12 cellular contexts compared by ENCODE assay signal in the genomic region with DNA sequence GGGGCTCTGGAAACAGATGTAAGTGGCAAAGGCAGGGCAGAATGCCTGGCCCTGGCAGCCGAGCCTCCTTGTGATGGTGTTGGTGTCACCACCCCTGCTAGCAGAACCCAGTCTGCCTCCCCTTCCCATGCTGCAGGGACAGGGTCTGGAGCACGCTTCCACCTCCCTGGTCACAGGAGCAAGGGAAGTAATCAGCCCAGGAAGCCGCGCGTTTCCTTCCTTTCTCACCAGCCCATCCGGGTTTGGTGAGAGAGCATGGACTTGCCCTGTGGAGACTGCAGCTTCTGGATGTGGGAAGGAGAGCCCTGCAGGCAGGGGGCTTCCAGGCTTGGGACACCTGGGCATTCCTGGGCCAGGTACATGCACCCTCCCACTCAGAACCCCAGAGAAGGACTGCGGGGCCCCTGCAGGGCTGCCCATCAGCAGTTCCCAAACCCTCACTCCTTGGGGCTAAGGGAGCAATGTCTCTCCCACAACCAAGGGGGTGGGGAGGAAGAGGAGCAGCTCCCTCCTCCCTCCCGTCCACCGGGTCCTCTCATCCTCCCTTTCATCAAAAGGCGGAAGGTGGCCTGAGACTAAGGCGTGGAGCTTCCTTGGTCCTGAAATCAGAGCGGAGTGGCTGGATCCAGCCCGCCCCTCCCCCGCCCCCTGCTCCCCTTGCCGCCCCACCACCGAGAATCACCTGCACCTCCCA. TPM values are rescaled to one million over a fixed set of nuclear protein-coding genes. Genes with fewer than 3 reads are reported as not detected.
DNase-seq lines count a peak whose midpoint lies in the region; ATAC-seq and TF ChIP-seq lines count a peak whose summit lies in the region.
"Had no signal": no experiment of that assay in that cellular context is flagged by ENCODE, and none has a peak within 500 bp of the region (broad histone marks: within the 10 kb centered on the region; RNA-seq: fewer than 3 reads in every experiment).

No MANE protein-coding gene starts in this region.

- H3K9me2 ChIP-seq in GM23338 (ENCODE audit: insufficient read depth): no peaks in the 10 kb centered on the region

- no peak for TF ChIP-seq CTCF in GM23338 (conservative IDR thresholded peaks at IDR 0.05; ENCODE audit: low read depth in 2 of 2)

- peak overlapping the region; percentile 50 to 74 (median 59) for H3K9ac ChIP-seq in skeletal muscle tissue (ENCODE audit: low read depth in 1 of 3, low read length in 3 of 3)

- peaks cover 38% of the 10 kb centered on the region for H3K9me3 Mint-ChIP-seq in GM23338

- H3K27me3 ChIP-seq in GM23338 (ENCODE audit: insufficient read depth) (no peaks in the 10 kb centered on the region), skeletal muscle tissue (ENCODE audit: control insufficient read depth in 3 of 3, insufficient read depth in 3 of 3, low read length in 3 of 3) (peaks cover 0 to 6% (median 6%) of the 10 kb centered on the region in 3 donors)

- H3K4me3 ChIP-seq in GM23338 (no peak overlapping the region), skeletal muscle tissue (ENCODE audit: low read length in 3 of 3) (peak overlapping the region; percentile 51 to 68 (median 64))

- peaks cover 67% of the 10 kb centered on the region for H3K4me1 ChIP-seq in GM23338 (ENCODE audit: insufficient read depth)
- peaks cover 29 to 63% (median 43%) of the 10 kb centered on the region in 3 donors for H3K4me1 ChIP-seq in skeletal muscle tissue (ENCODE audit: control insufficient read depth in 3 of 3, insufficient read depth in 3 of 3, low read length in 3 of 3)

- peak overlapping the region; percentile 95 for H3K27ac Mint-ChIP-seq in GM23338
- H3K27ac Mint-ChIP-seq: HFFc6 had no signal

- H3K9me3 ChIP-seq in skeletal muscle tissue (ENCODE audit: control insufficient read depth in 3 of 3, low read length in 3 of 3): no peaks in the 10 kb centered on the region

- H3K79me2 ChIP-seq in GM23338 (replicated peaks; ENCODE audit: insufficient read depth): no peaks in the 10 kb centered on the region

- peaks cover 56% of the 10 kb centered on the region for H3K4me1 Mint-ChIP-seq in GM23338

- H3K36me3 ChIP-seq in GM23338 (ENCODE audit: insufficient read depth) (peaks cover 14% of the 10 kb centered on the region; the same call in 1 of the 2 replicates), skeletal muscle tissue (ENCODE audit: control insufficient read depth in 3 of 3, insufficient read depth in 3 of 3, low read length in 3 of 3) (no peaks in the 10 kb centered on the region)

- no peak overlapping the region; the same call in 2 of the 3 replicates for H3K4me3 Mint-ChIP-seq in GM23338
- H3K4me3 Mint-ChIP-seq: HFFc6 had no signal

- no peaks in the 10 kb centered on the region for H4K20me1 ChIP-seq in GM23338 (replicated peaks; ENCODE audit: insufficient read depth)

- peak overlapping the region; percentile 78 for H3K4me2 ChIP-seq in GM23338

- H3K27me3 Mint-ChIP-seq in GM23338 (ENCODE audit: insufficient read depth, low read depth, poor library complexity): peaks cover 31% of the 10 kb centered on the region

- DNase-seq in GM23338 (ENCODE audit: low spot score) (no peak), left colon (peak; percentile 3 to 18), T-helper 1 cell (no peak)
- no peak for DNase-seq in activated CD4-positive, alpha-beta T cell treated with anti-CD3 and anti-CD28 coated beads, Interleukin-2, amount 50 U/mL, for 4 hours
- DNase-seq: HFFc6; stimulated activated CD4-positive, alpha-beta T cell treated with anti-CD3 and anti-CD28 coated beads, Interleukin-2, amount 100 ng/mL, for 24 hours; stimulated activated naive CD4-positive, alpha-beta T cell treated with Interleukin-2 at 50 U/mL for 16 hours had no signal

- H3F3A ChIP-seq in GM23338 (replicated peaks; ENCODE audit: low read depth): peaks cover 15% of the 10 kb centered on the region

- peaks cover 36% of the 10 kb centered on the region for H3K36me3 Mint-ChIP-seq in GM23338 (ENCODE audit: low read depth)

- H2AFZ ChIP-seq in GM23338: peak overlapping the region; percentile 28; the same call in 1 of the 2 replicates

- no peak; the same call in 2 of the 3 replicates for ATAC-seq in GM23338
- no peak for ATAC-seq in left colon
- no peak for ATAC-seq in HG03039 (IDR thresholded peaks at IDR 0.05; ENCODE audit: unreplicated experiment)
- no peak for ATAC-seq in GM18498 (IDR thresholded peaks at IDR 0.05; ENCODE audit: unreplicated experiment)

- intact Hi-C loops in left colon (cut with DNase I, micrococcal nuclease): no loop called here

- H3K27ac ChIP-seq in GM23338 (ENCODE audit: low read depth) (peak overlapping the region; percentile 96), cingulate gyrus (ENCODE audit: low read depth, low read length) (peak overlapping the region; percentile 87), skeletal muscle tissue (ENCODE audit: low read depth, low read length) (peak overlapping the region; percentile 79)

TF ChIP-seq in GM23338, 12 proteins besides CTCF, POLR2A, EP300 and RAD21 (continues in another document):
- no peak for TF ChIP-seq STAT1 (IDR thresholded peaks at IDR 0.05; ENCODE audit: unreplicated experiment)
- no peak for TF ChIP-seq ZNF114 (CRISPR knock-in tag; IDR thresholded peaks at IDR 0.05)
- no peak for TF ChIP-seq POLR2AphosphoS5 (IDR thresholded peaks at IDR 0.05; ENCODE audit: low read depth)
- TF ChIP-seq CREB1 (CRISPR knock-in tag; IDR thresholded peaks at IDR 0.05; ENCODE audit: low read depth): no peak
- TF ChIP-seq, protein P1, sequence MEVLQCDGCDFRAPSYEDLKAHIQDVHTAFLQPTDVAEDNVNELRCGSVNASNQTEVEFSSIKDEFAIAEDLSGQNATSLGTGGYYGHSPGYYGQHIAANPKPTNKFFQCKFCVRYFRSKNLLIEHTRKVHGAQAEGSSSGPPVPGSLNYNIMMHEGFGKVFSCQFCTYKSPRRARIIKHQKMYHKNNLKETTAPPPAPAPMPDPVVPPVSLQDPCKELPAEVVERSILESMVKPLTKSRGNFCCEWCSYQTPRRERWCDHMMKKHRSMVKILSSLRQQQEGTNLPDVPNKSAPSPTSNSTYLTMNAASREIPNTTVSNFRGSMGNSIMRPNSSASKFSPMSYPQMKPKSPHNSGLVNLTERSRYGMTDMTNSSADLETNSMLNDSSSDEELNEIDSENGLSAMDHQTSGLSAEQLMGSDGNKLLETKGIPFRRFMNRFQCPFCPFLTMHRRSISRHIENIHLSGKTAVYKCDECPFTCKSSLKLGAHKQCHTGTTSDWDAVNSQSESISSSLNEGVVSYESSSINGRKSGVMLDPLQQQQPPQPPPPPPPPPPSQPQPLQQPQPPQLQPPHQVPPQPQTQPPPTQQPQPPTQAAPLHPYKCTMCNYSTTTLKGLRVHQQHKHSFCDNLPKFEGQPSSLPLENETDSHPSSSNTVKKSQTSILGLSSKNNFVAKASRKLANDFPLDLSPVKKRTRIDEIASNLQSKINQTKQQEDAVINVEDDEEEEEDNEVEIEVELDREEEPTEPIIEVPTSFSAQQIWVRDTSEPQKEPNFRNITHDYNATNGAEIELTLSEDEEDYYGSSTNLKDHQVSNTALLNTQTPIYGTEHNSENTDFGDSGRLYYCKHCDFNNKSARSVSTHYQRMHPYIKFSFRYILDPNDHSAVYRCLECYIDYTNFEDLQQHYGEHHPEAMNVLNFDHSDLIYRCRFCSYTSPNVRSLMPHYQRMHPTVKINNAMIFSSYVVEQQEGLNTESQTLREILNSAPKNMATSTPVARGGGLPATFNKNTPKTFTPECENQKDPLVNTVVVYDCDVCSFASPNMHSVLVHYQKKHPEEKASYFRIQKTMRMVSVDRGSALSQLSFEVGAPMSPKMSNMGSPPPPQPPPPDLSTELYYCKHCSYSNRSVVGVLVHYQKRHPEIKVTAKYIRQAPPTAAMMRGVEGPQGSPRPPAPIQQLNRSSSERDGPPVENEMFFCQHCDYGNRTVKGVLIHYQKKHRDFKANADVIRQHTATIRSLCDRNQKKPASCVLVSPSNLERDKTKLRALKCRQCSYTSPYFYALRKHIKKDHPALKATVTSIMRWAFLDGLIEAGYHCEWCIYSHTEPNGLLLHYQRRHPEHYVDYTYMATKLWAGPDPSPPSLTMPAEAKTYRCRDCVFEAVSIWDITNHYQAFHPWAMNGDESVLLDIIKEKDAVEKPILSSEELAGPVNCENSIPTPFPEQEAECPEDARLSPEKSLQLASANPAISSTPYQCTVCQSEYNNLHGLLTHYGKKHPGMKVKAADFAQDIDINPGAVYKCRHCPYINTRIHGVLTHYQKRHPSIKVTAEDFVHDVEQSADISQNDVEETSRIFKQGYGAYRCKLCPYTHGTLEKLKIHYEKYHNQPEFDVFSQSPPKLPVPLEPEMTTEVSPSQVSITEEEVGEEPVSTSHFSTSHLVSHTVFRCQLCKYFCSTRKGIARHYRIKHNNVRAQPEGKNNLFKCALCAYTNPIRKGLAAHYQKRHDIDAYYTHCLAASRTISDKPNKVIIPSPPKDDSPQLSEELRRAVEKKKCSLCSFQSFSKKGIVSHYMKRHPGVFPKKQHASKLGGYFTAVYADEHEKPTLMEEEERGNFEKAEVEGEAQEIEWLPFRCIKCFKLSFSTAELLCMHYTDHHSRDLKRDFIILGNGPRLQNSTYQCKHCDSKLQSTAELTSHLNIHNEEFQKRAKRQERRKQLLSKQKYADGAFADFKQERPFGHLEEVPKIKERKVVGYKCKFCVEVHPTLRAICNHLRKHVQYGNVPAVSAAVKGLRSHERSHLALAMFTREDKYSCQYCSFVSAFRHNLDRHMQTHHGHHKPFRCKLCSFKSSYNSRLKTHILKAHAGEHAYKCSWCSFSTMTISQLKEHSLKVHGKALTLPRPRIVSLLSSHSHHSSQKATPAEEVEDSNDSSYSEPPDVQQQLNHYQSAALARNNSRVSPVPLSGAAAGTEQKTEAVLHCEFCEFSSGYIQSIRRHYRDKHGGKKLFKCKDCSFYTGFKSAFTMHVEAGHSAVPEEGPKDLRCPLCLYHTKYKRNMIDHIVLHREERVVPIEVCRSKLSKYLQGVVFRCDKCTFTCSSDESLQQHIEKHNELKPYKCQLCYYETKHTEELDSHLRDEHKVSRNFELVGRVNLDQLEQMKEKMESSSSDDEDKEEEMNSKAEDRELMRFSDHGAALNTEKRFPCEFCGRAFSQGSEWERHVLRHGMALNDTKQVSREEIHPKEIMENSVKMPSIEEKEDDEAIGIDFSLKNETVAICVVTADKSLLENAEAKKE (CRISPR knock-in tag; IDR thresholded peaks at IDR 0.05): no peak
- TF ChIP-seq ZNF331 (CRISPR knock-in tag; IDR thresholded peaks at IDR 0.05; ENCODE audit: low read depth): no peak

RNA-seq across cellular contexts. Expression of a gene that starts 1.8 kb away (rescaled TPM):
- total RNA-seq in GM23338 (2014; rRNA removed; shearing (Covaris generic)): 1.0 and 2.4 TPM in 2 replicates
- 0.32 and 0.70 TPM in 2 replicates for polyA plus RNA-seq in GM23338 (2016; fragmentation: Nextera tagmentation; extraction: Ambion mirVana)
- total RNA-seq in left colon: 1 to 10 TPM; 6.0 to 7.8 TPM
- total RNA-seq in skeletal muscle tissue: 25.6 TPM
- total RNA-seq: OCI-LY7 had no signal

RNA-seq across cellular contexts. Expression of a gene that starts 2.8 kb away (rescaled TPM):
- 4.0 and 9.6 TPM in 2 replicates for total RNA-seq in GM23338 (2014; rRNA removed; shearing (Covaris generic))
- 17.0 and 18.5 TPM in 2 replicates for polyA plus RNA-seq in GM23338 (2016; fragmentation: Nextera tagmentation; extraction: Ambion mirVana)
- total RNA-seq in left colon (1 to 10 TPM; 2.6 to 6.8 TPM), skeletal muscle tissue (4.2 TPM)
- total RNA-seq: OCI-LY7 had no signal

RNA-seq across cellular contexts. Expression of a gene that starts 12.6 kb away (rescaled TPM):
- total RNA-seq in GM23338 (2014; rRNA removed; shearing (Covaris generic)): not detected in 2 replicates
- polyA plus RNA-seq in GM23338 (2016; fragmentation: Nextera tagmentation; extraction: Ambion mirVana): 0.66 and 1.7 TPM in 2 replicates
- 100 to 1,000 TPM in 1 of 2 donors, 10 to 100 TPM in 1; 73.1 to 147 TPM for total RNA-seq in left colon
- total RNA-seq in skeletal muscle tissue: 11.5 TPM
- total RNA-seq: OCI-LY7 had no signal

Comparison
In these comparisons a context has a peak if more than half of its experiments do, and no peak if none do; other contexts are left out.
1. DNase-seq: peak in left colon (2 of 2); none in GM23338 (single experiment), activated CD4-positive, alpha-beta T cell treated with anti-CD3 and anti-CD28 coated beads, Interleukin-2, amount 50 U/mL, for 4 hours (0 of 2) and T-helper 1 cell (0 of 5).
2. RNA of a gene that starts 12.6 kb away (total RNA-seq): 73.1 to 147 TPM in left colon and 11.5 TPM in skeletal muscle tissue (single experiment); not detected in GM23338; every median in the first group is over 10 times any median in the second.
3. Peak in every context shown above with its lines, with median percentiles within 50 percentile points of each other: H3K27ac ChIP-seq.